Comparison of ENCODE assay signal across 1 cellular context in the genomic region with DNA sequence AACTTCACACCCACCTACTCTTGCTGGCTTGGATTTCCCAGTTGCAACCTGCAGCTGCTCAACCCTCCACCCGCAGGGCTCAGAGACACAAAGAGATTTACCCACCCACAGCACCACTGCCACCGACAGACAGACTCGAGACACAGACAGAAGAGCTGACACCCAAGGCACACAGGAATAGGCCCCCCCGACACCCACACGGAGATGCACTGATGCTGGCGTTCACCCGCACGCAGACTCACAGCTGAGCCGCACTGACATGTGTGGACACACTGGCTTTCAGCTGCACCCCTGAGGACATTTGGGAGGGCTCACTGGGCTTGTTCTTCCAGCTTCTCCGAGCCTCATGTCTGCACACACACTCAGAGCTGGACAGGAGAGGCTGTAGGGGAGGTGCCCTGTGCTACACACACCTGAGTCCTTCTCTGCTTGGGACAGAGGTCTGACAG.
TF ChIP-seq lines count a peak whose summit lies in the region.

No MANE protein-coding gene starts in this region.

TF ChIP-seq in WTC11, 78 proteins besides CTCF, POLR2A, EP300 and RAD21 (continued from another document):
- TF ChIP-seq KAT7 (CRISPR knock-in tag; IDR thresholded peaks at IDR 0.05; ENCODE audit: borderline replicate concordance), result no peak
- TF ChIP-seq, protein P1, sequence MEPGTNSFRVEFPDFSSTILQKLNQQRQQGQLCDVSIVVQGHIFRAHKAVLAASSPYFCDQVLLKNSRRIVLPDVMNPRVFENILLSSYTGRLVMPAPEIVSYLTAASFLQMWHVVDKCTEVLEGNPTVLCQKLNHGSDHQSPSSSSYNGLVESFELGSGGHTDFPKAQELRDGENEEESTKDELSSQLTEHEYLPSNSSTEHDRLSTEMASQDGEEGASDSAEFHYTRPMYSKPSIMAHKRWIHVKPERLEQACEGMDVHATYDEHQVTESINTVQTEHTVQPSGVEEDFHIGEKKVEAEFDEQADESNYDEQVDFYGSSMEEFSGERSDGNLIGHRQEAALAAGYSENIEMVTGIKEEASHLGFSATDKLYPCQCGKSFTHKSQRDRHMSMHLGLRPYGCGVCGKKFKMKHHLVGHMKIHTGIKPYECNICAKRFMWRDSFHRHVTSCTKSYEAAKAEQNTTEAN (CRISPR knock-in tag; IDR thresholded peaks at IDR 0.05), result no peak
- no peak for TF ChIP-seq TCF7 (CRISPR knock-in tag; IDR thresholded peaks at IDR 0.05; ENCODE audit: low read depth)
- no peak for TF ChIP-seq ETV6 (CRISPR knock-in tag; IDR thresholded peaks at IDR 0.05)
- no peak for TF ChIP-seq MYBL2 (CRISPR knock-in tag; IDR thresholded peaks at IDR 0.05)
- TF ChIP-seq, protein P2, sequence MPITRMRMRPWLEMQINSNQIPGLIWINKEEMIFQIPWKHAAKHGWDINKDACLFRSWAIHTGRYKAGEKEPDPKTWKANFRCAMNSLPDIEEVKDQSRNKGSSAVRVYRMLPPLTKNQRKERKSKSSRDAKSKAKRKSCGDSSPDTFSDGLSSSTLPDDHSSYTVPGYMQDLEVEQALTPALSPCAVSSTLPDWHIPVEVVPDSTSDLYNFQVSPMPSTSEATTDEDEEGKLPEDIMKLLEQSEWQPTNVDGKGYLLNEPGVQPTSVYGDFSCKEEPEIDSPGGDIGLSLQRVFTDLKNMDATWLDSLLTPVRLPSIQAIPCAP (CRISPR knock-in tag; IDR thresholded peaks at IDR 0.05), result no peak
- TF ChIP-seq ZNF317 (CRISPR knock-in tag; IDR thresholded peaks at IDR 0.05; ENCODE audit: borderline replicate concordance, low read depth), result no peak
- TF ChIP-seq, protein P3, sequence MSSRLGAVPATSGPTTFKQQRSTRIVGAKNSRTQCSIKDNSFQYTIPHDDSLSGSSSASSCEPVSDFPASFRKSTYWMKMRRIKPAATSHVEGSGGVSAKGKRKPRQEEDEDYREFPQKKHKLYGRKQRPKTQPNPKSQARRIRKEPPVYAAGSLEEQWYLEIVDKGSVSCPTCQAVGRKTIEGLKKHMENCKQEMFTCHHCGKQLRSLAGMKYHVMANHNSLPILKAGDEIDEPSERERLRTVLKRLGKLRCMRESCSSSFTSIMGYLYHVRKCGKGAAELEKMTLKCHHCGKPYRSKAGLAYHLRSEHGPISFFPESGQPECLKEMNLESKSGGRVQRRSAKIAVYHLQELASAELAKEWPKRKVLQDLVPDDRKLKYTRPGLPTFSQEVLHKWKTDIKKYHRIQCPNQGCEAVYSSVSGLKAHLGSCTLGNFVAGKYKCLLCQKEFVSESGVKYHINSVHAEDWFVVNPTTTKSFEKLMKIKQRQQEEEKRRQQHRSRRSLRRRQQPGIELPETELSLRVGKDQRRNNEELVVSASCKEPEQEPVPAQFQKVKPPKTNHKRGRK (CRISPR knock-in tag; IDR thresholded peaks at IDR 0.05; ENCODE audit: borderline replicate concordance), result no peak
- no peak for TF ChIP-seq ZNF121 (CRISPR knock-in tag; IDR thresholded peaks at IDR 0.05)
- TF ChIP-seq, protein P4, sequence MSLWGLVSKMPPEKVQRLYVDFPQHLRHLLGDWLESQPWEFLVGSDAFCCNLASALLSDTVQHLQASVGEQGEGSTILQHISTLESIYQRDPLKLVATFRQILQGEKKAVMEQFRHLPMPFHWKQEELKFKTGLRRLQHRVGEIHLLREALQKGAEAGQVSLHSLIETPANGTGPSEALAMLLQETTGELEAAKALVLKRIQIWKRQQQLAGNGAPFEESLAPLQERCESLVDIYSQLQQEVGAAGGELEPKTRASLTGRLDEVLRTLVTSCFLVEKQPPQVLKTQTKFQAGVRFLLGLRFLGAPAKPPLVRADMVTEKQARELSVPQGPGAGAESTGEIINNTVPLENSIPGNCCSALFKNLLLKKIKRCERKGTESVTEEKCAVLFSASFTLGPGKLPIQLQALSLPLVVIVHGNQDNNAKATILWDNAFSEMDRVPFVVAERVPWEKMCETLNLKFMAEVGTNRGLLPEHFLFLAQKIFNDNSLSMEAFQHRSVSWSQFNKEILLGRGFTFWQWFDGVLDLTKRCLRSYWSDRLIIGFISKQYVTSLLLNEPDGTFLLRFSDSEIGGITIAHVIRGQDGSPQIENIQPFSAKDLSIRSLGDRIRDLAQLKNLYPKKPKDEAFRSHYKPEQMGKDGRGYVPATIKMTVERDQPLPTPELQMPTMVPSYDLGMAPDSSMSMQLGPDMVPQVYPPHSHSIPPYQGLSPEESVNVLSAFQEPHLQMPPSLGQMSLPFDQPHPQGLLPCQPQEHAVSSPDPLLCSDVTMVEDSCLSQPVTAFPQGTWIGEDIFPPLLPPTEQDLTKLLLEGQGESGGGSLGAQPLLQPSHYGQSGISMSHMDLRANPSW (CRISPR knock-in tag; conservative IDR thresholded peaks at IDR 0.05; ENCODE audit: low read depth), result no peak
- TF ChIP-seq JAZF1 (CRISPR knock-in tag; IDR thresholded peaks at IDR 0.05), result no peak
- no peak for TF ChIP-seq TP53 (CRISPR knock-in tag; IDR thresholded peaks at IDR 0.05)
